ENCODE assay signal across 25 cellular contexts in genomic region chr3:118578559-118578958, GRCh38.
"Had no signal": no experiment of that assay in that cellular context is flagged by ENCODE, and none has a peak within 500 bp of the region (broad histone marks: within the 10 kb centered on the region; RNA-seq: fewer than 3 reads in every experiment).

No MANE protein-coding gene starts in this region.

- H3K36me3 ChIP-seq: heart left ventricle, left ventricle myocardium inferior, ovary, right atrium auricular region, spleen, stomach, thyroid gland, transverse colon, upper lobe of left lung, vagina had no signal

- ATAC-seq: heart left ventricle; left colon; naive thymus-derived CD8-positive, alpha-beta T cell; sciatic nerve; stimulated activated naive CD8-positive, alpha-beta T cell treated with anti-CD3 and anti-CD28 coated beads, Interleukin-15, Interleukin-2, amounts not matched to agents 100 U/mL and 50 U/mL, for 24 hours had no signal

- H3K4me3 ChIP-seq: heart left ventricle, left ventricle myocardium inferior, ovary, right atrium auricular region, skin epidermis, spleen, stomach, testis, thyroid gland, transverse colon, upper lobe of left lung, vagina had no signal

- H3K4me1 Mint-ChIP-seq: immature natural killer cell; memory B cell; naive thymus-derived CD8-positive, alpha-beta T cell; stimulated activated naive B cell treated with anti-CD40 and anti-IgM and Interleukin-4, amounts not matched to agents 10 μg/mL and 1 μg/mL and 100 μg/mL, for 72 hours had no signal

- H3K4me1 ChIP-seq: heart left ventricle, left ventricle myocardium inferior, right atrium auricular region, spleen, stomach, testis, thyroid gland, upper lobe of left lung, vagina had no signal

- H3K27ac ChIP-seq: heart left ventricle, ovary, right atrium auricular region, skin epidermis, spleen, testis, thyroid gland, transverse colon, upper lobe of left lung, vagina had no signal

- H3K27ac Mint-ChIP-seq: immature natural killer cell; memory B cell; naive thymus-derived CD8-positive, alpha-beta T cell; nephron progenitor cell; progenitor cell of endocrine pancreas; stimulated activated naive B cell treated with anti-CD40 and anti-IgM and Interleukin-4, amounts not matched to agents 10 μg/mL and 1 μg/mL and 100 μg/mL, for 72 hours had no signal

- H3K9me3 ChIP-seq: heart left ventricle, left ventricle myocardium inferior, ovary, right atrium auricular region, spleen, stomach, testis, thyroid gland, transverse colon, upper lobe of left lung, vagina had no signal

- H3K9me3 Mint-ChIP-seq: nephron progenitor cell; stimulated activated naive B cell treated with anti-CD40 and anti-IgM and Interleukin-4, amounts not matched to agents 10 μg/mL and 1 μg/mL and 100 μg/mL, for 72 hours had no signal

- H3K36me3 Mint-ChIP-seq: immature natural killer cell; memory B cell; naive thymus-derived CD8-positive, alpha-beta T cell; stimulated activated naive B cell treated with anti-CD40 and anti-IgM and Interleukin-4, amounts not matched to agents 10 μg/mL and 1 μg/mL and 100 μg/mL, for 72 hours had no signal

- DNase-seq: heart left ventricle; hypothalamus; immature natural killer cell; kidney; left colon; left ventricle myocardium inferior; midbrain; naive thymus-derived CD8-positive, alpha-beta T cell; nephron progenitor cell; ovary; spleen; stimulated activated CD4-positive, alpha-beta T cell treated with anti-CD3 and anti-CD28 coated beads, Interleukin-4, amount 100 ng/mL, for 24 hours; stimulated activated naive B cell treated with anti-CD40 and anti-IgM and Interleukin-4, amounts not matched to agents 10 μg/mL and 1 μg/mL and 100 μg/mL, for 72 hours; stimulated activated naive CD8-positive, alpha-beta T cell treated with anti-CD3 and anti-CD28 coated beads, Interleukin-15, Interleukin-2, amounts not matched to agents 100 U/mL and 50 U/mL, for 24 hours; stomach; testis; thyroid gland; transverse colon; upper lobe of left lung had no signal

- H3K27me3 Mint-ChIP-seq: memory B cell; progenitor cell of endocrine pancreas; stimulated activated naive B cell treated with anti-CD40 and anti-IgM and Interleukin-4, amounts not matched to agents 10 μg/mL and 1 μg/mL and 100 μg/mL, for 72 hours had no signal

- H3K27me3 ChIP-seq: heart left ventricle, ovary, right atrium auricular region, spleen, stomach, testis, thyroid gland, transverse colon, upper lobe of left lung, vagina had no signal

- H3K4me3 Mint-ChIP-seq: immature natural killer cell; memory B cell; naive thymus-derived CD8-positive, alpha-beta T cell; nephron progenitor cell; stimulated activated naive B cell treated with anti-CD40 and anti-IgM and Interleukin-4, amounts not matched to agents 10 μg/mL and 1 μg/mL and 100 μg/mL, for 72 hours had no signal
